In genomic region chr4:143335979-143336827, GRCh38 we compare ENCODE assay signal across 1 cellular context.
A peak's percentile ranks its signal among the peaks of the same experiment; 100 is the strongest.
TF ChIP-seq lines count a peak whose summit lies in the region.

No MANE protein-coding gene starts in this region.

TF ChIP-seq in HepG2, 621 proteins besides CTCF, POLR2A, EP300 and RAD21 (continued from another document and continues in another):
- TF ChIP-seq RERE (CRISPR knock-in tag; IDR thresholded peaks at IDR 0.05; ENCODE audit: low read depth) (0 out of 2 replicates have a peak, but pooled peaks have one; percentile 33), ZNF543 (CRISPR knock-in tag; IDR thresholded peaks at IDR 0.05) (peak; percentile 2; the same call in 1 of the 2 replicates), ZNF33B (CRISPR knock-in tag; IDR thresholded peaks at IDR 0.05) (no peak; the same call in 1 of the 2 replicates), KLF6 (CRISPR knock-in tag; IDR thresholded peaks at IDR 0.05) (0 out of 2 replicates have a peak, but pooled peaks have one; percentile 67), ZSCAN12 (CRISPR knock-in tag; IDR thresholded peaks at IDR 0.05) (no peak), ZSCAN31 (CRISPR knock-in tag; IDR thresholded peaks at IDR 0.05; ENCODE audit: low read depth) (peak; percentile 50), PAX8 (CRISPR knock-in tag; IDR thresholded peaks at IDR 0.05; ENCODE audit: borderline replicate concordance) (0 out of 2 replicates have a peak, but pooled peaks have one; percentile 52), TBX2 (CRISPR knock-in tag; IDR thresholded peaks at IDR 0.05; ENCODE audit: borderline replicate concordance) (peak; percentile 78), POLR2G (IDR thresholded peaks at IDR 0.05; ENCODE audit: low read depth, low read length) (peak; percentile 69), ZBTB8A (CRISPR knock-in tag; IDR thresholded peaks at IDR 0.05; ENCODE audit: borderline replicate concordance, low read depth) (no peak), REL (CRISPR knock-in tag; conservative IDR thresholded peaks at IDR 0.05) (0 out of 2 replicates have a peak, but pooled peaks have one; percentile 48), ZFX (CRISPR knock-in tag; IDR thresholded peaks at IDR 0.05; ENCODE audit: low read depth) (peak; percentile 88), SKI (IDR thresholded peaks at IDR 0.05; ENCODE audit: partially characterized antibody) (peak; percentile 9), TEF (CRISPR knock-in tag; IDR thresholded peaks at IDR 0.05) (no peak), YEATS4 (CRISPR knock-in tag; IDR thresholded peaks at IDR 0.05; ENCODE audit: borderline replicate concordance) (peak; percentile 68), MTA1 (CRISPR knock-in tag; IDR thresholded peaks at IDR 0.05; ENCODE audit: borderline replicate concordance) (peak; percentile 65; the same call in 1 of the 2 replicates), JDP2 (CRISPR knock-in tag; IDR thresholded peaks at IDR 0.05; ENCODE audit: borderline replicate concordance) (no peak; the same call in 1 of the 2 replicates), LCORL (IDR thresholded peaks at IDR 0.05) (no peak), LCORL (CRISPR knock-in tag; IDR thresholded peaks at IDR 0.05) (peak; percentile 63), MZF1 (CRISPR knock-in tag; IDR thresholded peaks at IDR 0.05; ENCODE audit: borderline replicate concordance) (no peak), ZNF275 (CRISPR knock-in tag; IDR thresholded peaks at IDR 0.05; ENCODE audit: borderline replicate concordance) (0 out of 2 replicates have a peak, but pooled peaks have one; percentile 32), ZNF740 (CRISPR knock-in tag; IDR thresholded peaks at IDR 0.05) (peak; percentile 54; the same call in 1 of the 2 replicates), ZUFSP (CRISPR knock-in tag; IDR thresholded peaks at IDR 0.05; ENCODE audit: borderline replicate concordance) (no peak), MAZ (IDR thresholded peaks at IDR 0.05; ENCODE audit: borderline replicate concordance, low read depth, low read length) (peak; percentile 92; the same call in 1 of the 2 replicates), MAZ (CRISPR knock-in tag; IDR thresholded peaks at IDR 0.05; ENCODE audit: low read depth) (peak; percentile 89), STAT5B (CRISPR knock-in tag; IDR thresholded peaks at IDR 0.05) (no peak), SALL1 (CRISPR knock-in tag; IDR thresholded peaks at IDR 0.05) (peak; percentile 69), TAF1 (CRISPR knock-in tag; IDR thresholded peaks at IDR 0.05) (peak; percentile 43; the same call in 1 of the 2 replicates), ZNF329 (CRISPR knock-in tag; IDR thresholded peaks at IDR 0.05; ENCODE audit: low read depth) (0 out of 2 replicates have a peak, but pooled peaks have one; percentile 57)
- TF ChIP-seq, protein P1, sequence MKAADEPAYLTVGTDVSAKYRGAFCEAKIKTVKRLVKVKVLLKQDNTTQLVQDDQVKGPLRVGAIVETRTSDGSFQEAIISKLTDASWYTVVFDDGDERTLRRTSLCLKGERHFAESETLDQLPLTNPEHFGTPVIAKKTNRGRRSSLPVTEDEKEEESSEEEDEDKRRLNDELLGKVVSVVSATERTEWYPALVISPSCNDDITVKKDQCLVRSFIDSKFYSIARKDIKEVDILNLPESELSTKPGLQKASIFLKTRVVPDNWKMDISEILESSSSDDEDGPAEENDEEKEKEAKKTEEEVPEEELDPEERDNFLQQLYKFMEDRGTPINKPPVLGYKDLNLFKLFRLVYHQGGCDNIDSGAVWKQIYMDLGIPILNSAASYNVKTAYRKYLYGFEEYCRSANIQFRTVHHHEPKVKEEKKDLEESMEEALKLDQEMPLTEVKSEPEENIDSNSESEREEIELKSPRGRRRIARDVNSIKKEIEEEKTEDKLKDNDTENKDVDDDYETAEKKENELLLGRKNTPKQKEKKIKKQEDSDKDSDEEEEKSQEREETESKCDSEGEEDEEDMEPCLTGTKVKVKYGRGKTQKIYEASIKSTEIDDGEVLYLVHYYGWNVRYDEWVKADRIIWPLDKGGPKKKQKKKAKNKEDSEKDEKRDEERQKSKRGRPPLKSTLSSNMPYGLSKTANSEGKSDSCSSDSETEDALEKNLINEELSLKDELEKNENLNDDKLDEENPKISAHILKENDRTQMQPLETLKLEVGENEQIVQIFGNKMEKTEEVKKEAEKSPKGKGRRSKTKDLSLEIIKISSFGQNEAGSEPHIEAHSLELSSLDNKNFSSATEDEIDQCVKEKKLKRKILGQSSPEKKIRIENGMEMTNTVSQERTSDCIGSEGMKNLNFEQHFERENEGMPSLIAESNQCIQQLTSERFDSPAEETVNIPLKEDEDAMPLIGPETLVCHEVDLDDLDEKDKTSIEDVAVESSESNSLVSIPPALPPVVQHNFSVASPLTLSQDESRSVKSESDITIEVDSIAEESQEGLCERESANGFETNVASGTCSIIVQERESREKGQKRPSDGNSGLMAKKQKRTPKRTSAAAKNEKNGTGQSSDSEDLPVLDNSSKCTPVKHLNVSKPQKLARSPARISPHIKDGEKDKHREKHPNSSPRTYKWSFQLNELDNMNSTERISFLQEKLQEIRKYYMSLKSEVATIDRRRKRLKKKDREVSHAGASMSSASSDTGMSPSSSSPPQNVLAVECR (CRISPR knock-in tag; IDR thresholded peaks at IDR 0.05; ENCODE audit: borderline replicate concordance), result peak; percentile 48
- TF ChIP-seq, protein P2, sequence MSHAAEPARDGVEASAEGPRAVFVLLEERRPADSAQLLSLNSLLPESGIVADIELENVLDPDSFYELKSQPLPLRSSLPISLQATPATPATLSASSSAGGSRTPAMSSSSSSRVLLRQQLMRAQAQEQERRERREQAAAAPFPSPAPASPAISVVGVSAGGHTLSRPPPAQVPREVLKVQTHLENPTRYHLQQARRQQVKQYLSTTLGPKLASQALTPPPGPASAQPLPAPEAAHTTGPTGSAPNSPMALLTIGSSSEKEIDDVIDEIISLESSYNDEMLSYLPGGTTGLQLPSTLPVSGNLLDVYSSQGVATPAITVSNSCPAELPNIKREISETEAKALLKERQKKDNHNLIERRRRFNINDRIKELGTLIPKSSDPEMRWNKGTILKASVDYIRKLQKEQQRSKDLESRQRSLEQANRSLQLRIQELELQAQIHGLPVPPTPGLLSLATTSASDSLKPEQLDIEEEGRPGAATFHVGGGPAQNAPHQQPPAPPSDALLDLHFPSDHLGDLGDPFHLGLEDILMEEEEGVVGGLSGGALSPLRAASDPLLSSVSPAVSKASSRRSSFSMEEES (CRISPR knock-in tag; IDR thresholded peaks at IDR 0.05), result no peak; the same call in 1 of the 2 replicates
- TF ChIP-seq, protein P3, sequence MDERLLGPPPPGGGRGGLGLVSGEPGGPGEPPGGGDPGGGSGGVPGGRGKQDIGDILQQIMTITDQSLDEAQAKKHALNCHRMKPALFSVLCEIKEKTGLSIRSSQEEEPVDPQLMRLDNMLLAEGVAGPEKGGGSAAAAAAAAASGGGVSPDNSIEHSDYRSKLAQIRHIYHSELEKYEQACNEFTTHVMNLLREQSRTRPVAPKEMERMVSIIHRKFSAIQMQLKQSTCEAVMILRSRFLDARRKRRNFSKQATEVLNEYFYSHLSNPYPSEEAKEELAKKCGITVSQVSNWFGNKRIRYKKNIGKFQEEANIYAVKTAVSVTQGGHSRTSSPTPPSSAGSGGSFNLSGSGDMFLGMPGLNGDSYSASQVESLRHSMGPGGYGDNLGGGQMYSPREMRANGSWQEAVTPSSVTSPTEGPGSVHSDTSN (CRISPR knock-in tag; IDR thresholded peaks at IDR 0.05), result no peak
- TF ChIP-seq, protein P4, sequence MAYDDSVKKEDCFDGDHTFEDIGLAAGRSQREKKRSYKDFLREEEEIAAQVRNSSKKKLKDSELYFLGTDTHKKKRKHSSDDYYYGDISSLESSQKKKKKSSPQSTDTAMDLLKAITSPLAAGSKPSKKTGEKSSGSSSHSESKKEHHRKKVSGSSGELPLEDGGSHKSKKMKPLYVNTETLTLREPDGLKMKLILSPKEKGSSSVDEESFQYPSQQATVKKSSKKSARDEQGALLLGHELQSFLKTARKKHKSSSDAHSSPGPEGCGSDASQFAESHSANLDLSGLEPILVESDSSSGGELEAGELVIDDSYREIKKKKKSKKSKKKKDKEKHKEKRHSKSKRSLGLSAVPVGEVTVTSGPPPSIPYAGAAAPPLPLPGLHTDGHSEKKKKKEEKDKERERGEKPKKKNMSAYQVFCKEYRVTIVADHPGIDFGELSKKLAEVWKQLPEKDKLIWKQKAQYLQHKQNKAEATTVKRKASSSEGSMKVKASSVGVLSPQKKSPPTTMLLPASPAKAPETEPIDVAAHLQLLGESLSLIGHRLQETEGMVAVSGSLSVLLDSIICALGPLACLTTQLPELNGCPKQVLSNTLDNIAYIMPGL (CRISPR knock-in tag; IDR thresholded peaks at IDR 0.05; ENCODE audit: borderline replicate concordance in 1 of 2, low read depth in 1 of 2), result peak in 1 of 2 experiments; percentile 54; a peak in 3 of 4 replicates
- TF ChIP-seq, protein P5, sequence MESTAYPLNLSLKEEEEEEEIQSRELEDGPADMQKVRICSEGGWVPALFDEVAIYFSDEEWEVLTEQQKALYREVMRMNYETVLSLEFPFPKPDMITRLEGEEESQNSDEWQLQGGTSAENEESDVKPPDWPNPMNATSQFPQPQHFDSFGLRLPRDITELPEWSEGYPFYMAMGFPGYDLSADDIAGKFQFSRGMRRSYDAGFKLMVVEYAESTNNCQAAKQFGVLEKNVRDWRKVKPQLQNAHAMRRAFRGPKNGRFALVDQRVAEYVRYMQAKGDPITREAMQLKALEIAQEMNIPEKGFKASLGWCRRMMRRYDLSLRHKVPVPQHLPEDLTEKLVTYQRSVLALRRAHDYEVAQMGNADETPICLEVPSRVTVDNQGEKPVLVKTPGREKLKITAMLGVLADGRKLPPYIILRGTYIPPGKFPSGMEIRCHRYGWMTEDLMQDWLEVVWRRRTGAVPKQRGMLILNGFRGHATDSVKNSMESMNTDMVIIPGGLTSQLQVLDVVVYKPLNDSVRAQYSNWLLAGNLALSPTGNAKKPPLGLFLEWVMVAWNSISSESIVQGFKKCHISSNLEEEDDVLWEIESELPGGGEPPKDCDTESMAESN (CRISPR knock-in tag; conservative IDR thresholded peaks at IDR 0.05), result peak; percentile 56; the same call in 1 of the 2 replicates
- TF ChIP-seq, protein P6, sequence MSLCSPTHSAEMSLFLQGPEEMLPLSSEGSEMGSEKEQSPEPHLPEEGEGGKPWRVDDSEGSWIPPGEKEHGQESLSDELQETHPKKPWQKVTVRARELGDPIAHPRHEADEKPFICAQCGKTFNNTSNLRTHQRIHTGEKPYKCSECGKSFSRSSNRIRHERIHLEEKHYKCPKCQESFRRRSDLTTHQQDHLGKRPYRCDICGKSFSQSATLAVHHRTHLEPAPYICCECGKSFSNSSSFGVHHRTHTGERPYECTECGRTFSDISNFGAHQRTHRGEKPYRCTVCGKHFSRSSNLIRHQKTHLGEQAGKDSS (CRISPR knock-in tag; IDR thresholded peaks at IDR 0.05; ENCODE audit: borderline replicate concordance, low read depth), result no peak
